Comparison of ENCODE assay signal across 11 cellular contexts in genomic region chr10:6928531-6929080, GRCh38.
A peak's percentile ranks its signal among the peaks of the same experiment; 100 is the strongest.
DNase-seq lines count a peak whose midpoint lies in the region; ATAC-seq and TF ChIP-seq lines count a peak whose summit lies in the region.
"Had no signal": no experiment of that assay in that cellular context is flagged by ENCODE, and none has a peak within 500 bp of the region (broad histone marks: within the 10 kb centered on the region; RNA-seq: fewer than 3 reads in every experiment).

No MANE protein-coding gene starts in this region.

- H2AFZ ChIP-seq in OCI-LY3 (ENCODE audit: low read depth, low read length), result peak overlapping the region; percentile 90; the same call in 1 of the 2 replicates
- H2AFZ ChIP-seq: parathyroid adenoma had no signal

- peak overlapping the region; percentile 70 for H3K27ac ChIP-seq in OCI-LY3 (ENCODE audit: low read length)
- H3K27ac ChIP-seq in dorsolateral prefrontal cortex, result peak overlapping the region in 48 of 59 donors; percentile 1 to 78 (median 56)
- H3K27ac ChIP-seq: parathyroid adenoma had no signal

- H3K36me3 ChIP-seq in OCI-LY3 (replicated peaks; ENCODE audit: low read depth, low read length), result no peaks in the 10 kb centered on the region
- H3K36me3 ChIP-seq: adrenal gland had no signal

- DNase-seq in activated CD8-positive, alpha-beta memory T cell treated with anti-CD3 and anti-CD28 coated beads, Interleukin-2, amount 50 U/mL, for 4 hours, result peak; percentile 16
- DNase-seq in activated CD8-positive, alpha-beta memory T cell treated with anti-CD3 and anti-CD28 coated beads for 24 hours, result no peak
- no peak for DNase-seq in dorsolateral prefrontal cortex
- DNase-seq in stimulated activated naive CD8-positive, alpha-beta T cell treated with anti-CD3 and anti-CD28 coated beads, Interleukin-15, amount 100 ng/mL, for 72 hours, result no peak
- DNase-seq in T-helper 9 cell, result no peak
- DNase-seq in stimulated activated CD4-positive, alpha-beta T cell treated with anti-CD3 and anti-CD28 coated beads, Interleukin-1b, Interleukin-23, amount 100 ng/mL, for 48 hours, result no peak
- DNase-seq: NCI-H526 treated with DMSO at 0.1 percent for 48 hours had no signal

- H3K9ac ChIP-seq in OCI-LY3 (ENCODE audit: low read length), result peak overlapping the region; percentile 6; the same call in 1 of the 2 replicates
- H3K9ac ChIP-seq: parathyroid adenoma had no signal

- no peak for ATAC-seq in stimulated activated naive CD8-positive, alpha-beta T cell treated with anti-CD3 and anti-CD28 coated beads, Interleukin-15, amount 100 ng/mL, for 72 hours
- ATAC-seq in HG03025 (IDR thresholded peaks at IDR 0.05; ENCODE audit: low FRiP score, unreplicated experiment), result no peak

- H3K79me2 ChIP-seq in OCI-LY3 (ENCODE audit: low read length), result no peaks in the 10 kb centered on the region
- H3K79me2 ChIP-seq: parathyroid adenoma had no signal

- peak overlapping the region; percentile 79 to 84 for H3K4me3 Mint-ChIP-seq in stimulated activated naive CD8-positive, alpha-beta T cell treated with anti-CD3 and anti-CD28 coated beads, Interleukin-15, amount 100 ng/mL, for 72 hours

- peaks cover 49% of the 10 kb centered on the region for H3K4me1 Mint-ChIP-seq in stimulated activated naive CD8-positive, alpha-beta T cell treated with anti-CD3 and anti-CD28 coated beads, Interleukin-15, amount 100 ng/mL, for 72 hours

- TF ChIP-seq CTCF in OCI-LY3 (IDR thresholded peaks at IDR 0.05; ENCODE audit: low read depth, low read length) (no peak), dorsolateral prefrontal cortex (IDR thresholded peaks at IDR 0.05 in 54 of 56, conservative IDR thresholded peaks at IDR 0.05 in 2 of 56; ENCODE audit: low read depth in 1 of 56, partially characterized antibody in 56 of 56) (no peak)

- peak overlapping the region; percentile 77 for H3K4me2 ChIP-seq in OCI-LY3 (ENCODE audit: low read length)

- H3K27ac Mint-ChIP-seq in stimulated activated naive CD8-positive, alpha-beta T cell treated with anti-CD3 and anti-CD28 coated beads, Interleukin-15, amount 100 ng/mL, for 72 hours, result peak overlapping the region; percentile 92 to 97

- H3K4me3 ChIP-seq in OCI-LY3 (ENCODE audit: low read length) (peak overlapping the region; percentile 53), dorsolateral prefrontal cortex (peak overlapping the region in 4 of 59 donors; percentile 2 to 21 (median 14))
- H3K4me3 ChIP-seq: adrenal gland had no signal

- intact Hi-C loops in dorsolateral prefrontal cortex (cut with DNase I), result no loop called here

- H4K20me1 ChIP-seq in OCI-LY3 (ENCODE audit: insufficient read depth, low read length), result no peaks in the 10 kb centered on the region

- no peaks in the 10 kb centered on the region for H3K9me3 Mint-ChIP-seq in stimulated activated naive CD8-positive, alpha-beta T cell treated with anti-CD3 and anti-CD28 coated beads, Interleukin-15, amount 100 ng/mL, for 72 hours

- H3K27me3 ChIP-seq in OCI-LY3 (ENCODE audit: low read depth, low read length), result no peaks in the 10 kb centered on the region
- no peaks in the 10 kb centered on the region for H3K27me3 ChIP-seq in dorsolateral prefrontal cortex
- H3K27me3 ChIP-seq: adrenal gland had no signal

- H3K27me3 Mint-ChIP-seq in stimulated activated naive CD8-positive, alpha-beta T cell treated with anti-CD3 and anti-CD28 coated beads, Interleukin-15, amount 100 ng/mL, for 72 hours, result no peaks in the 10 kb centered on the region

- H3K4me1 ChIP-seq in OCI-LY3 (ENCODE audit: low read length), result peaks cover 20% of the 10 kb centered on the region
- H3K4me1 ChIP-seq: parathyroid adenoma had no signal

- no peaks in the 10 kb centered on the region for H3K9me3 ChIP-seq in OCI-LY3 (ENCODE audit: insufficient read depth, low read length)
- H3K9me3 ChIP-seq: adrenal gland had no signal
